8 cellular contexts compared by ENCODE assay signal in the genomic region with DNA sequence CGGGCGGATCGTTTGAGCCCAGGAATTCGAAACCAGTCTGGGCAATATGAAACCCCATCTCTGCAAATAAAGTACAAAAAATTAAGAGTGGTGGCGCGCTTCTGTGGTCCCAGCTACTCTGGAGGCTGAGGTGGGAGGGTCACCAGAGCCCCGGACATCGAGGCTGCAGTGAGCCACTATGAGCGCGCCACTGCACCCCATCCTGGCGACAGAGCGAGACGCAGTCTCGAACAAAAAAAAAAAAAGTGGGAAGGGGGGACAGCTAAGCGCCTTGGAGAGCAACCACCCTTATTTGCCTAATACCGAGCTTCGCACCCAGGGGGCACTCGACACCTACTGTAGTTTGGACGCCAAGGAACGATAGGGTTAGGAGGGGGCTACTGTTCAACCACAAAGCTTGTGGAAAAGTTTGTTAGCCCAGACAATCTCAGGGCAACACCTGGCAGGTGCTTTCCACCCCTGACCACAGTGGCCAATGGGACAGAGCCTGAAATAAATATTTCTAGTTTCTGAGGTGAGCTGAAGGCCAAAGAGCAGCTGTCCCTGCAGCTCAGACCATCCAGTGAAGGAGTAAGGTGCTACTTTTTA. TPM values are rescaled to one million over a fixed set of nuclear protein-coding genes. Genes with fewer than 3 reads are reported as not detected.
DNase-seq lines count a peak whose midpoint lies in the region; ATAC-seq and TF ChIP-seq lines count a peak whose summit lies in the region.

No MANE protein-coding gene starts in this region.

- peaks cover 21% of the 10 kb centered on the region for H3K36me3 Mint-ChIP-seq in activated naive CD8-positive, alpha-beta T cell treated with anti-CD3 and anti-CD28 coated beads, Interleukin-2, amount 10 ng/mL, durations not matched to agents 7 days and 5 days

- H3K9me3 Mint-ChIP-seq in activated naive CD8-positive, alpha-beta T cell treated with anti-CD3 and anti-CD28 coated beads, Interleukin-2, amount 10 ng/mL, durations not matched to agents 7 days and 5 days = no peaks in the 10 kb centered on the region

- CTCF ChIA-PET in HEK293 (lab: Yijun Ruan, JAX) = interaction anchor here (0.6 to 7.4 kb wide), 73 partner anchors 8 to 1269 kb away, joined by 3 to 112 read pairs (median 6); a partner anchor contains a TSS

- H3K9me3 ChIP-seq in HEK293 (ENCODE audit: control insufficient read depth, insufficient read depth, low read depth, low read length) (no peaks in the 10 kb centered on the region), osteoblast (ENCODE audit: low read depth, low read length) (no peaks in the 10 kb centered on the region)

- H2AFZ ChIP-seq in osteoblast (ENCODE audit: low read length) = peak overlapping the region; percentile 96

- H3K27me3 Mint-ChIP-seq in activated naive CD8-positive, alpha-beta T cell treated with anti-CD3 and anti-CD28 coated beads, Interleukin-2, amount 10 ng/mL, durations not matched to agents 7 days and 5 days = no peaks in the 10 kb centered on the region

- peak overlapping the region; percentile 95 for H3K27ac Mint-ChIP-seq in activated naive CD8-positive, alpha-beta T cell treated with anti-CD3 and anti-CD28 coated beads, Interleukin-2, amount 10 ng/mL, durations not matched to agents 7 days and 5 days

- H3K4me3 ChIP-seq in HEK293 (ENCODE audit: low read depth, low read length) = peak overlapping the region; percentile 91
- H3K4me3 ChIP-seq in NB4 (ENCODE audit: low read depth, low read length) = peak overlapping the region; percentile 93
- peak overlapping the region; percentile 98 for H3K4me3 ChIP-seq in osteoblast (ENCODE audit: insufficient read depth, low read length)

- peak; percentile 79 for DNase-seq in EL
- peak; percentile 92 for DNase-seq in NB4 (ENCODE audit: low read depth)
- peak; percentile 85 for DNase-seq in SK-N-DZ (ENCODE audit: low spot score)
- peak; percentile 78 for DNase-seq in activated naive CD8-positive, alpha-beta T cell treated with anti-CD3 and anti-CD28 coated beads, Interleukin-2, amount 10 ng/mL, durations not matched to agents 7 days and 5 days
- DNase-seq in Right ventricle myocardium inferior (ENCODE audit: missing footprints) = peak; percentile 84
- peak; percentile 94 for DNase-seq in osteoblast (ENCODE audit: insufficient read length, low spot score, missing footprints)
- peak; percentile 83 for DNase-seq in ureter (ENCODE audit: low spot score)

- peak overlapping the region; percentile 99 for H3K4me2 ChIP-seq in osteoblast (ENCODE audit: insufficient read depth, low read length)

- peak; percentile 21 for TF ChIP-seq POLR2A in NB4 (IDR thresholded peaks at IDR 0.05; ENCODE audit: extremely low read depth, insufficient read length)

- no peaks in the 10 kb centered on the region for H4K20me1 ChIP-seq in osteoblast (ENCODE audit: insufficient read depth, low read length)

- peaks cover 24% of the 10 kb centered on the region for H3K4me1 Mint-ChIP-seq in activated naive CD8-positive, alpha-beta T cell treated with anti-CD3 and anti-CD28 coated beads, Interleukin-2, amount 10 ng/mL, durations not matched to agents 7 days and 5 days

- H3K27me3 ChIP-seq in osteoblast (ENCODE audit: insufficient read depth, low read length) = no peaks in the 10 kb centered on the region

- POLR2A ChIA-PET in HEK293 (lab: Yijun Ruan, JAX) = interaction anchor here (0.6 to 5.0 kb wide), 29 partner anchors 9 to 790 kb away, joined by 3 to 48 read pairs (median 5); a partner anchor contains a TSS
- POLR2A ChIA-PET in activated naive CD8-positive, alpha-beta T cell treated with anti-CD3 and anti-CD28 coated beads, Interleukin-2, amount 10 ng/mL, durations not matched to agents 7 days and 5 days (lab: Charles Lee) = interaction anchor here (0.5 to 3.6 kb wide), 19 partner anchors 11 to 1465 kb away, joined by 3 to 56 read pairs (median 5); a partner anchor contains a TSS

- peaks cover 4% of the 10 kb centered on the region for H3K4me1 ChIP-seq in HEK293 (ENCODE audit: control insufficient read depth, insufficient read depth, low read length)
- H3K4me1 ChIP-seq in osteoblast (ENCODE audit: insufficient read depth, low read length) = peaks cover 15% of the 10 kb centered on the region

- peak; percentile 87 for TF ChIP-seq CTCF in HEK293 (tag by site-specific recombination; IDR thresholded peaks at IDR 0.05)
- peak; percentile 82 for TF ChIP-seq CTCF in NB4 (IDR thresholded peaks at IDR 0.05; ENCODE audit: low read depth, low read length)
- TF ChIP-seq CTCF in osteoblast (IDR thresholded peaks at IDR 0.05; ENCODE audit: extremely low read depth, low read depth, low read length) = peak; percentile 75

- H3K36me3 ChIP-seq in HEK293 (ENCODE audit: control insufficient read depth in 2 of 2, insufficient read depth in 1 of 2, low read length in 2 of 2) (peaks cover 31 to 75% of the 10 kb centered on the region in 2 experiments), osteoblast (ENCODE audit: insufficient read depth, low read length) (peaks cover 54% of the 10 kb centered on the region)

- peak; percentile 46 for ATAC-seq in activated naive CD8-positive, alpha-beta T cell treated with anti-CD3 and anti-CD28 coated beads, Interleukin-2, amount 10 ng/mL, durations not matched to agents 7 days and 5 days (ENCODE audit: low read depth)
- peak; percentile 78 for ATAC-seq in Right ventricle myocardium inferior

- intact Hi-C loops in Right ventricle myocardium inferior (cut with DNase I) = loop anchor here (2.0 to 10.0 kb wide), 3 partner anchors 100 to 246 kb away; a partner anchor contains a TSS

- peak overlapping the region; percentile 97 for H3K4me3 Mint-ChIP-seq in activated naive CD8-positive, alpha-beta T cell treated with anti-CD3 and anti-CD28 coated beads, Interleukin-2, amount 10 ng/mL, durations not matched to agents 7 days and 5 days

- peaks cover 33% of the 10 kb centered on the region for H3K79me2 ChIP-seq in osteoblast (ENCODE audit: insufficient read depth, low read length)

- peak overlapping the region; percentile 92 for H3K27ac ChIP-seq in HEK293 (ENCODE audit: extremely low read depth, low read depth, low read length)
- peak overlapping the region; percentile 91 for H3K27ac ChIP-seq in osteoblast (ENCODE audit: low read depth, low read length)

TF ChIP-seq in HEK293, 187 proteins besides CTCF, POLR2A, EP300 and RAD21 (continues in another document):
- TF ChIP-seq ZFP37 (tag by site-specific recombination; IDR thresholded peaks at IDR 0.05) = no peak
- TF ChIP-seq, protein P1, sequence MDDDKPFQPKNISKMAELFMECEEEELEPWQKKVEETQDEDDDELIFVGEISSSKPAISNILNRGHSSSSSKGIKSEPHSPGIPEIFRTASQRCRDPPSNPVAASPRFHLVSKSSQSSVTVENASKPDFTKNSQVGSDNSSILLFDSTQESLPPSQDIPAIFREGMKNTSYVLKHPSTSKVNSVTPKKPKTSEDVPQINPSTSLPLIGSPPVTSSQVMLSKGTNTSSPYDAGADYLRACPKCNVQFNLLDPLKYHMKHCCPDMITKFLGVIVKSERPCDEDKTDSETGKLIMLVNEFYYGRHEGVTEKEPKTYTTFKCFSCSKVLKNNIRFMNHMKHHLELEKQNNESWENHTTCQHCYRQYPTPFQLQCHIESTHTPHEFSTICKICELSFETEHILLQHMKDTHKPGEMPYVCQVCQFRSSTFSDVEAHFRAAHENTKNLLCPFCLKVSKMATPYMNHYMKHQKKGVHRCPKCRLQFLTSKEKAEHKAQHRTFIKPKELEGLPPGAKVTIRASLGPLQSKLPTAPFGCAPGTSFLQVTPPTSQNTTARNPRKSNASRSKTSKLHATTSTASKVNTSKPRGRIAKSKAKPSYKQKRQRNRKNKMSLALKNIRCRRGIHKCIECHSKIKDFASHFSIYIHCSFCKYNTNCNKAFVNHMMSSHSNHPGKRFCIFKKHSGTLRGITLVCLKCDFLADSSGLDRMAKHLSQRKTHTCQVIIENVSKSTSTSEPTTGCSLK (tag by site-specific recombination; IDR thresholded peaks at IDR 0.05) = no peak
- TF ChIP-seq WT1 (tag by site-specific recombination; IDR thresholded peaks at IDR 0.05) = no peak
- TF ChIP-seq OSR2 (tag by site-specific recombination; IDR thresholded peaks at IDR 0.05) = peak; percentile 45
- TF ChIP-seq TRIM28 (IDR thresholded peaks at IDR 0.05; ENCODE audit: borderline replicate concordance, low read length) = no peak

RNA-seq across cellular contexts. Expression of a gene that starts 0.8 kb away (rescaled TPM):
- 49.3 and 53.6 TPM in 2 replicates for polyA plus RNA-seq in SK-N-DZ (2014; cell fraction: cytosol; rRNA removed)
- polyA plus RNA-seq in SK-N-DZ (2014; cell fraction: nucleus; rRNA removed) = 83.5 and 85.1 TPM in 2 replicates
- total RNA-seq in activated naive CD8-positive, alpha-beta T cell treated with anti-CD3 and anti-CD28 coated beads, Interleukin-2, amount 10 ng/mL, durations not matched to agents 7 days and 5 days = 10 to 100 TPM; 15.9 to 16.9 TPM
- 3.4 TPM for total RNA-seq in Right ventricle myocardium inferior
- 1.8 TPM in 2 replicates for total RNA-seq in osteoblast
- total RNA-seq in ureter = 4.3 TPM

RNA-seq across cellular contexts. Expression of a gene that starts 11.5 kb away (rescaled TPM):
- 26.7 and 32.4 TPM in 2 replicates for polyA plus RNA-seq in SK-N-DZ (2014; cell fraction: cytosol; rRNA removed)
- 75.7 and 102 TPM in 2 replicates for polyA plus RNA-seq in SK-N-DZ (2014; cell fraction: nucleus; rRNA removed)
- total RNA-seq in activated naive CD8-positive, alpha-beta T cell treated with anti-CD3 and anti-CD28 coated beads, Interleukin-2, amount 10 ng/mL, durations not matched to agents 7 days and 5 days = 10 to 100 TPM; 62.9 to 64.9 TPM
- total RNA-seq in Right ventricle myocardium inferior (65.9 TPM), osteoblast (43.4 and 44.8 TPM in 2 replicates), ureter (53.8 TPM)

RNA-seq across cellular contexts. Expression of a gene that starts 16.4 kb away (rescaled TPM):
- polyA plus RNA-seq in SK-N-DZ (2014; cell fraction: cytosol; rRNA removed) = 33.3 and 40.2 TPM in 2 replicates
- 89.3 TPM in 2 replicates for polyA plus RNA-seq in SK-N-DZ (2014; cell fraction: nucleus; rRNA removed)
- total RNA-seq in activated naive CD8-positive, alpha-beta T cell treated with anti-CD3 and anti-CD28 coated beads, Interleukin-2, amount 10 ng/mL, durations not matched to agents 7 days and 5 days = 10 to 100 TPM; 83.3 to 98.1 TPM
- total RNA-seq in Right ventricle myocardium inferior = 45.6 TPM
- total RNA-seq in osteoblast = 13.0 and 13.4 TPM in 2 replicates
- 77.0 TPM for total RNA-seq in ureter

RNA-seq across cellular contexts. Expression of a gene that starts 25.7 kb away (rescaled TPM):
- 0.33 and 1.2 TPM in 2 replicates for polyA plus RNA-seq in SK-N-DZ (2014; cell fraction: cytosol; rRNA removed)
- polyA plus RNA-seq in SK-N-DZ (2014; cell fraction: nucleus; rRNA removed) = 0.76 and 1.3 TPM in 2 replicates
- total RNA-seq in activated naive CD8-positive, alpha-beta T cell treated with anti-CD3 and anti-CD28 coated beads, Interleukin-2, amount 10 ng/mL, durations not matched to agents 7 days and 5 days = 1 to 10 TPM; 1.2 TPM
- total RNA-seq in Right ventricle myocardium inferior (1.4 TPM), osteoblast (1.1 and 1.5 TPM in 2 replicates), ureter (3.6 TPM)

RNA-seq across cellular contexts. Expression of a gene that starts 30.8 kb away (rescaled TPM):
- polyA plus RNA-seq in SK-N-DZ (2014; cell fraction: cytosol; rRNA removed) = 55.2 and 70.6 TPM in 2 replicates
- 26.3 and 32.5 TPM in 2 replicates for polyA plus RNA-seq in SK-N-DZ (2014; cell fraction: nucleus; rRNA removed)
- 10 to 100 TPM; 82.2 to 82.3 TPM for total RNA-seq in activated naive CD8-positive, alpha-beta T cell treated with anti-CD3 and anti-CD28 coated beads, Interleukin-2, amount 10 ng/mL, durations not matched to agents 7 days and 5 days
- total RNA-seq in Right ventricle myocardium inferior = 22.5 TPM
- 81.0 and 90.1 TPM in 2 replicates for total RNA-seq in osteoblast
- total RNA-seq in ureter = 76.5 TPM

Comparison
In these comparisons a context has a peak if more than half of its experiments do, and no peak if none do; other contexts are left out.
1. Peak in every context shown above with its lines: DNase-seq, ATAC-seq, H3K4me3 ChIP-seq and H3K27ac ChIP-seq.